14 cellular contexts compared by ENCODE assay signal in the genomic region with DNA sequence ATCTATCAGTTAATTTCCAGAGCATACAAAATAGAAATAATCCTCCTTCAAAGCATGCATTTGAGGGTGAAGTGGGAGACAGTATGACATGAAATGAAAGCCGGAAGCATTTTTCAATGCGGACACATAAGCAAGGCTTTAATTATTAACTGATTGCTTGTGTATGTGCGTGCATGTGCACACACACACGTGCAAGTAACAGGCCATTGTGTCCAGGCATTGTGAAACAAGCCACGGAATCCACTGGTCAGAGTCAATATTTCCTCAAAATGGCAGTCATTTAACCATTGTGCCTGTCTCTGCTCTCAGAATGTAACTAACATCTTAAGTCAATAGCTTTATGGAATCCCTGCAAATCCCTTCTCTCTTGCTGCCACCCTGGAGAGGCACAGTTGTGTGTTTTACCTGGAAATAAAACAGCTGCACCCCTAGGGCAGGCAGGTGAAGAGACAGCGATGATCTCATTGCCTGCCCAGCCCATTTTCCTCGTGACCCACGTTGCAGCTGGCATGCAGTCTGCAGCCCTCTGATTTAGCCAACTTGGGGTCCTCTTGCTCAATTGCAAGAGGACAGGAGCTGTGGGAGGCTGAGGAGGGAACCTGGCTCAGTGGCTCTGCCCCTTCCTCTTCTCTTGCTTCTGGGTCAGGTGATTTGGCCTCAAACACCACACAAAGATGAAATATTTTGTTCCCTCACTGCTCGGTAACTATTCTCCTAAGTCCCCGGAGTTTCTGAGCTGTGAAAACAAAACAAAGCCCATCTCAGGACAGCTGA.
DNase-seq lines count a peak whose midpoint lies in the region; ATAC-seq and TF ChIP-seq lines count a peak whose summit lies in the region.
"Had no signal": no experiment of that assay in that cellular context is flagged by ENCODE, and none has a peak within 500 bp of the region (broad histone marks: within the 10 kb centered on the region; RNA-seq: fewer than 3 reads in every experiment).

No MANE protein-coding gene starts in this region.

- H3K4me1 Mint-ChIP-seq in WTC11: peaks cover 6% of the 10 kb centered on the region
- H3K4me1 Mint-ChIP-seq: B cell had no signal

- no peaks in the 10 kb centered on the region for H3K9me3 Mint-ChIP-seq in WTC11
- H3K9me3 Mint-ChIP-seq: activated T-cell treated with anti-CD3 and anti-CD28 coated beads, Interleukin-2, amount 50 U/mL, for 72 hours had no signal

- H3K36me3 Mint-ChIP-seq in WTC11: no peaks in the 10 kb centered on the region

- no peak overlapping the region for H3K4me3 Mint-ChIP-seq in WTC11
- H3K4me3 Mint-ChIP-seq: activated T-cell treated with anti-CD3 and anti-CD28 coated beads, Interleukin-2, amount 50 U/mL, for 72 hours; B cell had no signal

- POLR2A ChIA-PET in WTC11 (lab: Charles Lee): no interaction called here

- H3K36me3 ChIP-seq in neuron (ENCODE audit: insufficient read depth, low read length): no peaks in the 10 kb centered on the region

- TF ChIP-seq CTCF in WTC11 (IDR thresholded peaks at IDR 0.05): no peak

- H3K4me1 ChIP-seq in neuron (ENCODE audit: insufficient read depth, low read length): peaks cover 30% of the 10 kb centered on the region

- H3K27me3 Mint-ChIP-seq in WTC11 (ENCODE audit: low read depth): no peaks in the 10 kb centered on the region; the same call in 1 of the 2 replicates

- no peak overlapping the region for H3K4me3 ChIP-seq in neuron (ENCODE audit: low read length)

- H3K9me3 ChIP-seq in neuron (ENCODE audit: low read length): no peaks in the 10 kb centered on the region

- H3K27me3 ChIP-seq in neuron (ENCODE audit: insufficient read depth, low read length): no peaks in the 10 kb centered on the region

- H3K27ac Mint-ChIP-seq in WTC11: no peak overlapping the region
- H3K27ac Mint-ChIP-seq: activated T-cell treated with anti-CD3 and anti-CD28 coated beads, Interleukin-2, amount 50 U/mL, for 72 hours; B cell had no signal

- CTCF ChIA-PET in WTC11 (lab: Charles Lee): interaction anchor here (1.1 kb wide), 1 partner anchor 90 kb away, joined by 3 read pairs; no protein-coding TSS in a partner anchor

- peak overlapping the region; percentile 4 for H2AFZ ChIP-seq in neuron (ENCODE audit: low read depth, low read length)

- no peak for ATAC-seq in WTC11
- ATAC-seq: activated T-cell treated with anti-CD3 and anti-CD28 coated beads, Interleukin-2, amount 50 U/mL, for 72 hours had no signal

- DNase-seq in DMS53 (lab: John Stamatoyannopoulos, UW): peak; percentile 97
- DNase-seq in NCI-H146 treated with DMSO at 0.1 percent for 48 hours (lab: John Stamatoyannopoulos, UW; ENCODE audit: unreplicated experiment): peak; percentile 98
- peak; percentile 24 for DNase-seq in SHP77 treated with DMSO at 0.1 percent for 48 hours (lab: John Stamatoyannopoulos, UW)
- DNase-seq in WTC11 (ENCODE audit: low spot score): no peak
- DNase-seq in SIG-M5 (lab: John Stamatoyannopoulos, UW): no peak
- DNase-seq in NCI-H82 treated with DMSO at 0.1 percent for 48 hours (lab: John Stamatoyannopoulos, UW; ENCODE audit: unreplicated experiment): no peak
- DNase-seq: activated CD4-positive, alpha-beta T cell treated with anti-CD3 and anti-CD28 coated beads, Interleukin-2, amount 50 U/mL, for 1 hour; activated T-cell treated with anti-CD3 and anti-CD28 coated beads, Interleukin-2, amount 50 U/mL, for 72 hours; amniotic stem cell; NCI-H446 treated with DMSO at 0.1 percent for 48 hours; RPMI8226; T-helper 9 cell had no signal

TF ChIP-seq in WTC11, 78 proteins besides CTCF, POLR2A, EP300 and RAD21:
- no peak for TF ChIP-seq NFE2L1 (CRISPR knock-in tag; IDR thresholded peaks at IDR 0.05)
- no peak for TF ChIP-seq NR2C2 (CRISPR knock-in tag; IDR thresholded peaks at IDR 0.05)
- TF ChIP-seq ZNF121 (CRISPR knock-in tag; IDR thresholded peaks at IDR 0.05): no peak
- TF ChIP-seq, protein P1, sequence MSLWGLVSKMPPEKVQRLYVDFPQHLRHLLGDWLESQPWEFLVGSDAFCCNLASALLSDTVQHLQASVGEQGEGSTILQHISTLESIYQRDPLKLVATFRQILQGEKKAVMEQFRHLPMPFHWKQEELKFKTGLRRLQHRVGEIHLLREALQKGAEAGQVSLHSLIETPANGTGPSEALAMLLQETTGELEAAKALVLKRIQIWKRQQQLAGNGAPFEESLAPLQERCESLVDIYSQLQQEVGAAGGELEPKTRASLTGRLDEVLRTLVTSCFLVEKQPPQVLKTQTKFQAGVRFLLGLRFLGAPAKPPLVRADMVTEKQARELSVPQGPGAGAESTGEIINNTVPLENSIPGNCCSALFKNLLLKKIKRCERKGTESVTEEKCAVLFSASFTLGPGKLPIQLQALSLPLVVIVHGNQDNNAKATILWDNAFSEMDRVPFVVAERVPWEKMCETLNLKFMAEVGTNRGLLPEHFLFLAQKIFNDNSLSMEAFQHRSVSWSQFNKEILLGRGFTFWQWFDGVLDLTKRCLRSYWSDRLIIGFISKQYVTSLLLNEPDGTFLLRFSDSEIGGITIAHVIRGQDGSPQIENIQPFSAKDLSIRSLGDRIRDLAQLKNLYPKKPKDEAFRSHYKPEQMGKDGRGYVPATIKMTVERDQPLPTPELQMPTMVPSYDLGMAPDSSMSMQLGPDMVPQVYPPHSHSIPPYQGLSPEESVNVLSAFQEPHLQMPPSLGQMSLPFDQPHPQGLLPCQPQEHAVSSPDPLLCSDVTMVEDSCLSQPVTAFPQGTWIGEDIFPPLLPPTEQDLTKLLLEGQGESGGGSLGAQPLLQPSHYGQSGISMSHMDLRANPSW (CRISPR knock-in tag; conservative IDR thresholded peaks at IDR 0.05; ENCODE audit: low read depth): no peak

Comparison
In these comparisons a context has a peak if more than half of its experiments do, and no peak if none do; other contexts are left out.
1. DNase-seq: peak in DMS53 (single experiment), NCI-H146 treated with DMSO at 0.1 percent for 48 hours (single experiment) and SHP77 treated with DMSO at 0.1 percent for 48 hours (single experiment); none in WTC11 (single experiment), SIG-M5 (single experiment) and NCI-H82 treated with DMSO at 0.1 percent for 48 hours (single experiment).